Comparison of ENCODE assay signal across 12 cellular contexts in genomic region chr15:61527836-61528589, GRCh38.
DNase-seq lines count a peak whose midpoint lies in the region; ATAC-seq and TF ChIP-seq lines count a peak whose summit lies in the region.
"Had no signal": no experiment of that assay in that cellular context is flagged by ENCODE, and none has a peak within 500 bp of the region (broad histone marks: within the 10 kb centered on the region; RNA-seq: fewer than 3 reads in every experiment).

No MANE protein-coding gene starts in this region.

- ATAC-seq in GM21528 (IDR thresholded peaks at IDR 0.05; ENCODE audit: low FRiP score, unreplicated experiment): peak; percentile 63
- ATAC-seq in foreskin keratinocyte: no peak
- ATAC-seq in upper lobe of left lung (ENCODE audit: low FRiP score in 2 of 2): no peak
- ATAC-seq in HG02678 (IDR thresholded peaks at IDR 0.05; ENCODE audit: unreplicated experiment): no peak

- no peaks in the 10 kb centered on the region for H3K27me3 ChIP-seq in BE2C
- H3K27me3 ChIP-seq in foreskin keratinocyte: peaks cover 7% of the 10 kb centered on the region
- H3K27me3 ChIP-seq in upper lobe of left lung: no peaks in the 10 kb centered on the region
- H3K27me3 ChIP-seq: transverse colon had no signal

- H3K4me1 ChIP-seq in BE2C (no peaks in the 10 kb centered on the region), foreskin keratinocyte (no peaks in the 10 kb centered on the region), upper lobe of left lung (no peaks in the 10 kb centered on the region)
- H3K4me1 ChIP-seq: transverse colon had no signal

- no peak for TF ChIP-seq POLR2A in upper lobe of left lung (IDR thresholded peaks at IDR 0.05)

- no peaks in the 10 kb centered on the region for H3K9me3 ChIP-seq in BE2C
- no peaks in the 10 kb centered on the region for H3K9me3 ChIP-seq in upper lobe of left lung
- H3K9me3 ChIP-seq: transverse colon had no signal

- no peak overlapping the region for H3K4me3 ChIP-seq in BE2C (ENCODE audit: low read depth, low read length)
- no peak overlapping the region for H3K4me3 ChIP-seq in upper lobe of left lung
- H3K4me3 ChIP-seq: GM23248, transverse colon had no signal

- H3K36me3 ChIP-seq in BE2C: no peaks in the 10 kb centered on the region
- H3K36me3 ChIP-seq in upper lobe of left lung: no peaks in the 10 kb centered on the region
- H3K36me3 ChIP-seq: transverse colon had no signal

- peak; percentile 31 for DNase-seq in BE2C
- peak; percentile 6 for DNase-seq in NCI-H69 (lab: John Stamatoyannopoulos, UW)
- DNase-seq in foreskin keratinocyte: peak in 1 of 2 donors; percentile 13
- DNase-seq in GM03348 (ENCODE audit: low spot score): no peak
- no peak for DNase-seq in upper lobe of left lung
- no peak for DNase-seq in GM20000 (ENCODE audit: low spot score)
- DNase-seq: activated CD4-positive, alpha-beta T cell treated with anti-CD3 and anti-CD28 coated beads, Interleukin-2, amount 50 U/mL, for 1 hour; GM23248; RPMI8226; transverse colon had no signal

- WGBS in upper lobe of left lung, 2 donors: 54 to 56% methylated on average over 9 of the region's 9 CpGs

- TF ChIP-seq CTCF in BE2C (IDR thresholded peaks at IDR 0.05; ENCODE audit: low read depth, low read length): no peak; the same call in 1 of the 2 replicates
- peak; percentile 24 for TF ChIP-seq CTCF in foreskin keratinocyte (conservative IDR thresholded peaks at IDR 0.05)
- no peak for TF ChIP-seq CTCF in upper lobe of left lung (IDR thresholded peaks at IDR 0.05)
- no peak for TF ChIP-seq CTCF in GM20000 (IDR thresholded peaks at IDR 0.05; ENCODE audit: extremely low read depth, missing control alignments)

- no peak overlapping the region for H3K27ac ChIP-seq in foreskin keratinocyte
- no peak overlapping the region for H3K27ac ChIP-seq in upper lobe of left lung
- H3K27ac ChIP-seq: GM23248, transverse colon had no signal

- TF ChIP-seq EP300 in upper lobe of left lung (IDR thresholded peaks at IDR 0.05): no peak

Comparison
In these comparisons a context has a peak if more than half of its experiments do, and no peak if none do; other contexts are left out.
1. DNase-seq: peak in BE2C (single experiment) and NCI-H69 (single experiment); none in GM03348 (single experiment), upper lobe of left lung (0 of 2) and GM20000 (single experiment).